2 cellular contexts compared by ENCODE assay signal in genomic region chr19:49892716-49893115, GRCh38.
TF ChIP-seq lines count a peak whose summit lies in the region.

No MANE protein-coding gene starts in this region.

TF ChIP-seq in IMR-90, 13 proteins besides CTCF, POLR2A, EP300 and RAD21:
- TF ChIP-seq SMC3 (IDR thresholded peaks at IDR 0.05; ENCODE audit: low read depth, low read length), result no peak
- no peak for TF ChIP-seq NFE2L2 (IDR thresholded peaks at IDR 0.05; ENCODE audit: low read depth, low read length)
- TF ChIP-seq FOS (IDR thresholded peaks at IDR 0.05; ENCODE audit: low read depth, low read length), result no peak
- no peak for TF ChIP-seq MXI1 (IDR thresholded peaks at IDR 0.05; ENCODE audit: borderline replicate concordance, low read depth, low read length)
- TF ChIP-seq CHD1 (IDR thresholded peaks at IDR 0.05; ENCODE audit: low read depth, low read length), result no peak
- TF ChIP-seq RCOR1 (IDR thresholded peaks at IDR 0.05; ENCODE audit: insufficient replicate concordance, low read length), result no peak
- TF ChIP-seq MAFK (IDR thresholded peaks at IDR 0.05; ENCODE audit: low read depth, low read length), result no peak
- no peak for TF ChIP-seq CEBPB (IDR thresholded peaks at IDR 0.05; ENCODE audit: low read depth, low read length)
- TF ChIP-seq USF2 (IDR thresholded peaks at IDR 0.05; ENCODE audit: low read depth, low read length), result no peak

TF ChIP-seq in K562, 482 proteins besides CTCF, POLR2A, EP300 and RAD21:
- TF ChIP-seq RCOR1 (IDR thresholded peaks at IDR 0.05; ENCODE audit: borderline replicate concordance in 1 of 2, low read depth in 2 of 2, low read length in 2 of 2) (peak in 1 of 2 experiments; percentile 54; a peak in 1 of 4 replicates), LCOR (CRISPR knock-in tag; IDR thresholded peaks at IDR 0.05) (no peak), KDM1A (IDR thresholded peaks at IDR 0.05) (peak in 1 of 2 experiments; percentile 46; a peak in 1 of 4 replicates), ZNF436 (CRISPR knock-in tag; IDR thresholded peaks at IDR 0.05) (peak; percentile 66; the same call in 1 of the 2 replicates), SMARCA5 (IDR thresholded peaks at IDR 0.05) (peak; percentile 83), BCOR (IDR thresholded peaks at IDR 0.05) (peak; percentile 83), ZNF57 (CRISPR knock-in tag; IDR thresholded peaks at IDR 0.05) (no peak), ZFP36 (IDR thresholded peaks at IDR 0.05; ENCODE audit: low read depth, low read length, partially characterized antibody) (peak; percentile 98)
